In the genomic region with DNA sequence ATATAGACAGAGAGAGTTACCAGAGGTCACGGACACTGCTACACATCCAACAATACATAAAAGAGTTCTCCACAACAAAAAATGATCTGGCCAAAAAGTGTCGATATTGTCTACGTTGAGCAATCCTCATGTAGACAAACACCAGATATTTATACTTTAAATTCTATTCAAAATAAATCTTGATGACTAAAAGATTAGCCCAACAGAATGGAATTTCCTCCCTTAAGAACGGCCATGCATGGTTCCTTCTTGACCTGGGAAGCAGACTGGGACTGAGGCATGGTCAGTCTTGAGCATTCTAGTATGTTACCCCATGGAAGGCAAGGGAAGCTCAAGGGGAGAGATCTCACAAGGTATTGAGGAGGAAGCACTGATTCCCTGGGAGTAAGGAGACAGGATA, we compare ENCODE assay signal across 1 cellular context.
TF ChIP-seq lines count a peak whose summit lies in the region.

No MANE protein-coding gene starts in this region.

TF ChIP-seq in SK-N-SH, 30 proteins besides CTCF, POLR2A, EP300 and RAD21:
- TF ChIP-seq FOXJ3 (CRISPR knock-in tag; IDR thresholded peaks at IDR 0.05), result no peak
- TF ChIP-seq, protein P1, sequence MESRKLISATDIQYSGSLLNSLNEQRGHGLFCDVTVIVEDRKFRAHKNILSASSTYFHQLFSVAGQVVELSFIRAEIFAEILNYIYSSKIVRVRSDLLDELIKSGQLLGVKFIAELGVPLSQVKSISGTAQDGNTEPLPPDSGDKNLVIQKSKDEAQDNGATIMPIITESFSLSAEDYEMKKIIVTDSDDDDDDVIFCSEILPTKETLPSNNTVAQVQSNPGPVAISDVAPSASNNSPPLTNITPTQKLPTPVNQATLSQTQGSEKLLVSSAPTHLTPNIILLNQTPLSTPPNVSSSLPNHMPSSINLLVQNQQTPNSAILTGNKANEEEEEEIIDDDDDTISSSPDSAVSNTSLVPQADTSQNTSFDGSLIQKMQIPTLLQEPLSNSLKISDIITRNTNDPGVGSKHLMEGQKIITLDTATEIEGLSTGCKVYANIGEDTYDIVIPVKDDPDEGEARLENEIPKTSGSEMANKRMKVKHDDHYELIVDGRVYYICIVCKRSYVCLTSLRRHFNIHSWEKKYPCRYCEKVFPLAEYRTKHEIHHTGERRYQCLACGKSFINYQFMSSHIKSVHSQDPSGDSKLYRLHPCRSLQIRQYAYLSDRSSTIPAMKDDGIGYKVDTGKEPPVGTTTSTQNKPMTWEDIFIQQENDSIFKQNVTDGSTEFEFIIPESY (IDR thresholded peaks at IDR 0.05; ENCODE audit: borderline replicate concordance, low read depth), result no peak
- TF ChIP-seq JUND (IDR thresholded peaks at IDR 0.05), result 0 out of 2 replicates have a peak, but pooled peaks have one; percentile 13
- TF ChIP-seq MEF2A (IDR thresholded peaks at IDR 0.05; ENCODE audit: borderline replicate concordance, low read depth), result no peak
- TF ChIP-seq GATA2 (CRISPR knock-in tag; IDR thresholded peaks at IDR 0.05), result no peak
- no peak for TF ChIP-seq SIN3A (IDR thresholded peaks at IDR 0.05; ENCODE audit: borderline replicate concordance, low read depth, low read length)
- TF ChIP-seq, protein P2, sequence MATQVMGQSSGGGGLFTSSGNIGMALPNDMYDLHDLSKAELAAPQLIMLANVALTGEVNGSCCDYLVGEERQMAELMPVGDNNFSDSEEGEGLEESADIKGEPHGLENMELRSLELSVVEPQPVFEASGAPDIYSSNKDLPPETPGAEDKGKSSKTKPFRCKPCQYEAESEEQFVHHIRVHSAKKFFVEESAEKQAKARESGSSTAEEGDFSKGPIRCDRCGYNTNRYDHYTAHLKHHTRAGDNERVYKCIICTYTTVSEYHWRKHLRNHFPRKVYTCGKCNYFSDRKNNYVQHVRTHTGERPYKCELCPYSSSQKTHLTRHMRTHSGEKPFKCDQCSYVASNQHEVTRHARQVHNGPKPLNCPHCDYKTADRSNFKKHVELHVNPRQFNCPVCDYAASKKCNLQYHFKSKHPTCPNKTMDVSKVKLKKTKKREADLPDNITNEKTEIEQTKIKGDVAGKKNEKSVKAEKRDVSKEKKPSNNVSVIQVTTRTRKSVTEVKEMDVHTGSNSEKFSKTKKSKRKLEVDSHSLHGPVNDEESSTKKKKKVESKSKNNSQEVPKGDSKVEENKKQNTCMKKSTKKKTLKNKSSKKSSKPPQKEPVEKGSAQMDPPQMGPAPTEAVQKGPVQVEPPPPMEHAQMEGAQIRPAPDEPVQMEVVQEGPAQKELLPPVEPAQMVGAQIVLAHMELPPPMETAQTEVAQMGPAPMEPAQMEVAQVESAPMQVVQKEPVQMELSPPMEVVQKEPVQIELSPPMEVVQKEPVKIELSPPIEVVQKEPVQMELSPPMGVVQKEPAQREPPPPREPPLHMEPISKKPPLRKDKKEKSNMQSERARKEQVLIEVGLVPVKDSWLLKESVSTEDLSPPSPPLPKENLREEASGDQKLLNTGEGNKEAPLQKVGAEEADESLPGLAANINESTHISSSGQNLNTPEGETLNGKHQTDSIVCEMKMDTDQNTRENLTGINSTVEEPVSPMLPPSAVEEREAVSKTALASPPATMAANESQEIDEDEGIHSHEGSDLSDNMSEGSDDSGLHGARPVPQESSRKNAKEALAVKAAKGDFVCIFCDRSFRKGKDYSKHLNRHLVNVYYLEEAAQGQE (IDR thresholded peaks at IDR 0.05; ENCODE audit: low read depth, low read length), result no peak
- TF ChIP-seq PBX3 (IDR thresholded peaks at IDR 0.05), result peak; percentile 43
- no peak for TF ChIP-seq MAX (IDR thresholded peaks at IDR 0.05; ENCODE audit: low read depth)
- no peak for TF ChIP-seq TAF1 (IDR thresholded peaks at IDR 0.05; ENCODE audit: borderline replicate concordance, low read depth, low read length)
- TF ChIP-seq YY1 (IDR thresholded peaks at IDR 0.05; ENCODE audit: low read depth), result no peak
- no peak for TF ChIP-seq TEAD4 (IDR thresholded peaks at IDR 0.05; ENCODE audit: borderline replicate concordance, insufficient read depth)
- TF ChIP-seq FOXM1 (IDR thresholded peaks at IDR 0.05; ENCODE audit: low read depth), result no peak
- no peak for TF ChIP-seq RCOR1 (IDR thresholded peaks at IDR 0.05; ENCODE audit: low read length)
- no peak for TF ChIP-seq EZH2phosphoT487 (IDR thresholded peaks at IDR 0.05; ENCODE audit: borderline replicate concordance, low read depth)
- no peak for TF ChIP-seq SMC3 (IDR thresholded peaks at IDR 0.05; ENCODE audit: low read depth, low read length)
- no peak for TF ChIP-seq CHD2 (IDR thresholded peaks at IDR 0.05; ENCODE audit: low read length, partially characterized antibody)
- TF ChIP-seq FOSL2 (IDR thresholded peaks at IDR 0.05; ENCODE audit: borderline replicate concordance, low read depth), result no peak
- no peak for TF ChIP-seq RXRA (IDR thresholded peaks at IDR 0.05; ENCODE audit: borderline replicate concordance, low read depth)
- no peak for TF ChIP-seq POLR2AphosphoS5 (IDR thresholded peaks at IDR 0.05; ENCODE audit: low read depth, low read length)
- TF ChIP-seq, protein P3, sequence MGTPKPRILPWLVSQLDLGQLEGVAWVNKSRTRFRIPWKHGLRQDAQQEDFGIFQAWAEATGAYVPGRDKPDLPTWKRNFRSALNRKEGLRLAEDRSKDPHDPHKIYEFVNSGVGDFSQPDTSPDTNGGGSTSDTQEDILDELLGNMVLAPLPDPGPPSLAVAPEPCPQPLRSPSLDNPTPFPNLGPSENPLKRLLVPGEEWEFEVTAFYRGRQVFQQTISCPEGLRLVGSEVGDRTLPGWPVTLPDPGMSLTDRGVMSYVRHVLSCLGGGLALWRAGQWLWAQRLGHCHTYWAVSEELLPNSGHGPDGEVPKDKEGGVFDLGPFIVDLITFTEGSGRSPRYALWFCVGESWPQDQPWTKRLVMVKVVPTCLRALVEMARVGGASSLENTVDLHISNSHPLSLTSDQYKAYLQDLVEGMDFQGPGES (IDR thresholded peaks at IDR 0.05; ENCODE audit: low read depth, low read length), result no peak
- TF ChIP-seq ELF1 (IDR thresholded peaks at IDR 0.05), result no peak
- no peak for TF ChIP-seq NRF1 (IDR thresholded peaks at IDR 0.05; ENCODE audit: low read depth, low read length)
- no peak for TF ChIP-seq GABPA (IDR thresholded peaks at IDR 0.05; ENCODE audit: low read depth)
- TF ChIP-seq TCF12 (IDR thresholded peaks at IDR 0.05), result peak; percentile 71
- TF ChIP-seq, protein P4, sequence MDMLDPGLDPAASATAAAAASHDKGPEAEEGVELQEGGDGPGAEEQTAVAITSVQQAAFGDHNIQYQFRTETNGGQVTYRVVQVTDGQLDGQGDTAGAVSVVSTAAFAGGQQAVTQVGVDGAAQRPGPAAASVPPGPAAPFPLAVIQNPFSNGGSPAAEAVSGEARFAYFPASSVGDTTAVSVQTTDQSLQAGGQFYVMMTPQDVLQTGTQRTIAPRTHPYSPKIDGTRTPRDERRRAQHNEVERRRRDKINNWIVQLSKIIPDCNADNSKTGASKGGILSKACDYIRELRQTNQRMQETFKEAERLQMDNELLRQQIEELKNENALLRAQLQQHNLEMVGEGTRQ (IDR thresholded peaks at IDR 0.05; ENCODE audit: borderline replicate concordance, low read depth, low read length), result no peak
